14 cellular contexts compared by ENCODE assay signal in genomic region chr6:108690326-108691000, GRCh38.
A peak's percentile ranks its signal among the peaks of the same experiment; 100 is the strongest.
DNase-seq lines count a peak whose midpoint lies in the region; ATAC-seq, FAIRE-seq and TF ChIP-seq lines count a peak whose summit lies in the region.
"Had no signal": no experiment of that assay in that cellular context is flagged by ENCODE, and none has a peak within 500 bp of the region (broad histone marks: within the 10 kb centered on the region; RNA-seq: fewer than 3 reads in every experiment).

No MANE protein-coding gene starts in this region.

- H3K27ac Mint-ChIP-seq in endodermal cell: no peak overlapping the region
- H3K27ac Mint-ChIP-seq: activated CD4-positive, alpha-beta T cell treated with anti-CD3 and anti-CD28 coated beads for 36 hours; activated T-helper 1 cell treated with anti-CD3 and anti-CD28 coated beads, Interleukin-12 subunit alpha, Interleukin-12 subunit beta, Interleukin-2, Interleukin-4 antibody, amounts not matched to agents 30 ng/mL and 10 ng/mL and 1 ng/mL, durations not matched to agents 14 hours and 24 hours and 36 hours had no signal

- H3K9me3 Mint-ChIP-seq in endodermal cell: no peaks in the 10 kb centered on the region
- H3K9me3 Mint-ChIP-seq: activated T-helper 1 cell treated with anti-CD3 and anti-CD28 coated beads, Interleukin-12 subunit alpha, Interleukin-12 subunit beta, Interleukin-2, Interleukin-4 antibody, amounts not matched to agents 30 ng/mL and 10 ng/mL and 1 ng/mL, durations not matched to agents 14 hours and 24 hours and 36 hours had no signal

- H3K36me3 ChIP-seq in endodermal cell (ENCODE audit: control insufficient read depth, insufficient read depth, low read length) (no peaks in the 10 kb centered on the region), psoas muscle (ENCODE audit: insufficient read depth in 1 of 2, low read depth in 1 of 2) (peaks cover 0 to 16% of the 10 kb centered on the region in 2 donors), kidney (ENCODE audit: control insufficient read depth in 1 of 2, insufficient read depth in 2 of 2, low read length in 2 of 2) (peaks cover 8% of the 10 kb centered on the region in 2 donors)

- TF ChIP-seq CTCF in endodermal cell (conservative IDR thresholded peaks at IDR 0.05): no peak
- no peak for TF ChIP-seq CTCF in psoas muscle (IDR thresholded peaks at IDR 0.05)
- TF ChIP-seq CTCF in kidney (IDR thresholded peaks at IDR 0.05; ENCODE audit: borderline replicate concordance, extremely low read depth, insufficient read depth): no peak

- H3K4me3 Mint-ChIP-seq in endodermal cell: no peak overlapping the region
- H3K4me3 Mint-ChIP-seq: activated CD4-positive, alpha-beta T cell treated with anti-CD3 and anti-CD28 coated beads for 36 hours; activated T-helper 1 cell treated with anti-CD3 and anti-CD28 coated beads, Interleukin-12 subunit alpha, Interleukin-12 subunit beta, Interleukin-2, Interleukin-4 antibody, amounts not matched to agents 30 ng/mL and 10 ng/mL and 1 ng/mL, durations not matched to agents 14 hours and 24 hours and 36 hours had no signal

- intact Hi-C loops in psoas muscle (cut with DNase I) (loop anchor here in 1 of 2 donors (5.0 kb wide), 1 partner anchor 42 kb away; no protein-coding TSS in a partner anchor), kidney (cut with DNase I) (no loop called here)

- WGBS in endodermal cell (ENCODE audit: insufficient coverage in 1 of 2, insufficient read length in 1 of 2), 2 experiments: 88 to 95% methylated on average over 4 to 6 of the region's 6 CpGs
- 74 to 87% (median 75%) methylated on average over 6 of the region's 6 CpGs for WGBS in psoas muscle, 3 donors

- H3K9ac ChIP-seq in endodermal cell (ENCODE audit: extremely low read depth, low read length, poor library complexity, severe bottlenecking): no peak overlapping the region
- H3K9ac ChIP-seq in kidney (ENCODE audit: low read length in 2 of 2): no peak overlapping the region
- H3K9ac ChIP-seq: BLaER1 treated with 17β-estradiol and CSF1 and Interleukin-3, amounts not matched to agents 10 nM and 100 nM had no signal

- peaks cover 5% of the 10 kb centered on the region for H3K4me1 Mint-ChIP-seq in endodermal cell

- no peaks in the 10 kb centered on the region for H3K9me3 ChIP-seq in endodermal cell (ENCODE audit: control insufficient read depth, low read length)
- no peaks in the 10 kb centered on the region for H3K9me3 ChIP-seq in psoas muscle
- no peaks in the 10 kb centered on the region for H3K9me3 ChIP-seq in kidney (ENCODE audit: control insufficient read depth in 1 of 2, low read length in 2 of 2)
- H3K9me3 ChIP-seq: BLaER1 treated with 17β-estradiol and CSF1 and Interleukin-3, amounts not matched to agents 10 nM and 100 nM had no signal

- DNase-seq in EL (peak; percentile 61), NCI-H69 (lab: John Stamatoyannopoulos, UW) (peak; percentile 22), endodermal cell (peak; percentile 30), psoas muscle (no peak), midbrain (lab: John Stamatoyannopoulos, UW) (no peak), kidney (no peak)
- no peak for DNase-seq in stimulated activated CD4-positive, alpha-beta T cell treated with anti-CD3 and anti-CD28 coated beads, Interleukin-4, amount 100 ng/mL, for 24 hours
- DNase-seq: activated CD4-positive, alpha-beta T cell treated with anti-CD3 and anti-CD28 coated beads for 36 hours; caudate nucleus; NCI-H1694 treated with DMSO at 0.1 percent for 48 hours; stimulated activated CD4-positive, alpha-beta T cell treated with anti-CD3 and anti-CD28 coated beads, Interleukin-15, amount 100 ng/mL, for 24 hours had no signal

- H3K4me3 ChIP-seq in endodermal cell (ENCODE audit: low read length): no peak overlapping the region
- H3K4me3 ChIP-seq in psoas muscle: no peak overlapping the region
- no peak overlapping the region for H3K4me3 ChIP-seq in kidney (ENCODE audit: low read length in 2 of 2)
- H3K4me3 ChIP-seq: BLaER1 treated with 17β-estradiol and CSF1 and Interleukin-3, amounts not matched to agents 10 nM and 100 nM had no signal

- no peak for FAIRE-seq in kidney (lab: Jason Lieb, UNC)

- H3K36me3 Mint-ChIP-seq in endodermal cell (ENCODE audit: low read depth): peaks cover 11% of the 10 kb centered on the region

- ATAC-seq in psoas muscle (no peak), HG02763 (IDR thresholded peaks at IDR 0.05; ENCODE audit: unreplicated experiment) (no peak)
- ATAC-seq: activated CD4-positive, alpha-beta T cell treated with anti-CD3 and anti-CD28 coated beads for 36 hours had no signal

- no peaks in the 10 kb centered on the region for H3K27me3 ChIP-seq in endodermal cell (ENCODE audit: control insufficient read depth, insufficient read depth, low read length, poor library complexity, severe bottlenecking)
- no peaks in the 10 kb centered on the region for H3K27me3 ChIP-seq in psoas muscle (ENCODE audit: insufficient read depth in 3 of 3, low read length in 2 of 3)
- H3K27me3 ChIP-seq: BLaER1 treated with 17β-estradiol and CSF1 and Interleukin-3, amounts not matched to agents 10 nM and 100 nM had no signal

- H3K4me1 ChIP-seq in endodermal cell (ENCODE audit: control insufficient read depth, insufficient read depth, low read length) (no peaks in the 10 kb centered on the region), psoas muscle (peaks cover 36% of the 10 kb centered on the region), kidney (ENCODE audit: control insufficient read depth in 1 of 2, insufficient read depth in 1 of 2, low read depth in 1 of 2, low read length in 2 of 2) (peaks cover 5 to 14% of the 10 kb centered on the region in 2 donors)

- no peaks in the 10 kb centered on the region for H3K27me3 Mint-ChIP-seq in endodermal cell (ENCODE audit: insufficient read depth)
- H3K27me3 Mint-ChIP-seq: activated CD4-positive, alpha-beta T cell treated with anti-CD3 and anti-CD28 coated beads for 36 hours had no signal

- H3K27ac ChIP-seq in endodermal cell (ENCODE audit: low read depth, low read length) (no peak overlapping the region), psoas muscle (peak overlapping the region; percentile 85), kidney (ENCODE audit: low read depth in 2 of 2, low read length in 2 of 2) (no peak overlapping the region)
- H3K27ac ChIP-seq: BLaER1 treated with 17β-estradiol and CSF1 and Interleukin-3, amounts not matched to agents 10 nM and 100 nM had no signal

Comparison
In these comparisons a context has a peak if more than half of its experiments do, and no peak if none do; other contexts are left out.
1. DNase-seq: peak in EL (single experiment), NCI-H69 (single experiment) and endodermal cell (single experiment); none in psoas muscle (0 of 2), midbrain (single experiment), kidney (single experiment) and stimulated activated CD4-positive, alpha-beta T cell treated with anti-CD3 and anti-CD28 coated beads, Interleukin-4, amount 100 ng/mL, for 24 hours (single experiment).